ENCODE assay signal across 1 cellular context in the genomic region with DNA sequence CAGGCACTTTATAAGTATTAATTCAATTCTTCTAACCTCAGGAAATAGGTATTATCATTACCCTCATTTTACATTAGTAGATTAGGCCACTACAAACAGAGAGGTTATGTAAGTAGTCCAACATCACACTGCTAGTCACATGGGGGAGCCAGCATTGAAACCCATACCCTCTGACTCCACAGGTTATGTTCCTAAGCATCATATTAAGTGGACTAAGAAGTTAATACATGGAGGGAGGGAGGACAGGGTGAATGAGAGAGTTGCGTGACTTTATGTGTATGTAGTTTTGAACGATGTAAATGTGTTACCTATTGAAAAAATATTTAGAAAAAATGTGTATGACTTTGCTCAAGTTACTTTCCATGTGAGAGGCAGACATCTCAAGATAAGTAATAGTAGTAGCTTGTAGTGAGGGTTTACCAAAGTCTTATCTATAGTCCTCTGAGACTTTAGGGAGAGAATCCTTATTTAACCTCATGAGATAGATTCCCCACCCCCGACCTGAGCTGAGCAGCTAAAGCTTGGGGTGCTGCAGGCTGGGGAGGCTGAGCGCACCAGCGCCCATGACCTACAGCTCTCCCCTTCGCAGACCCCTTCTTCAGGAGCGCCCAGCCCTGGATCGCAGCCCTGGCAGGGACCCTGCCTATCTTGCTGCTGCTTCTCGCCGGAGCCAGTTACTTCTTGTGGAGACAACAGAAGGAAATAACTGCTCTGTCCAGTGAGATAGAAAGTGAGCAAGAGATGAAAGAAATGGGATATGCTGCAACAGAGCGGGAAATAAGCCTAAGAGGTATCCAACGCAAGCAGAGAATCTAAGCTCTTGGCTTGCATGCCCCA.
TF ChIP-seq lines count a peak whose summit lies in the region.

No MANE protein-coding gene starts in this region.

TF ChIP-seq in K562, 482 proteins besides CTCF, POLR2A, EP300 and RAD21 (continued from another document):
- no peak for TF ChIP-seq NEUROD1 (IDR thresholded peaks at IDR 0.05; ENCODE audit: borderline replicate concordance, low read depth, low read length, partially characterized antibody)
- TF ChIP-seq ZBTB7A (IDR thresholded peaks at IDR 0.05; ENCODE audit: borderline replicate concordance, control insufficient read depth, low read depth, low read length): no peak
- TF ChIP-seq, protein P1, sequence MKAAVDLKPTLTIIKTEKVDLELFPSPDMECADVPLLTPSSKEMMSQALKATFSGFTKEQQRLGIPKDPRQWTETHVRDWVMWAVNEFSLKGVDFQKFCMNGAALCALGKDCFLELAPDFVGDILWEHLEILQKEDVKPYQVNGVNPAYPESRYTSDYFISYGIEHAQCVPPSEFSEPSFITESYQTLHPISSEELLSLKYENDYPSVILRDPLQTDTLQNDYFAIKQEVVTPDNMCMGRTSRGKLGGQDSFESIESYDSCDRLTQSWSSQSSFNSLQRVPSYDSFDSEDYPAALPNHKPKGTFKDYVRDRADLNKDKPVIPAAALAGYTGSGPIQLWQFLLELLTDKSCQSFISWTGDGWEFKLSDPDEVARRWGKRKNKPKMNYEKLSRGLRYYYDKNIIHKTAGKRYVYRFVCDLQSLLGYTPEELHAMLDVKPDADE (conservative IDR thresholded peaks at IDR 0.05; ENCODE audit: control insufficient read depth, low read depth, low read length): no peak
- TF ChIP-seq, protein P2, sequence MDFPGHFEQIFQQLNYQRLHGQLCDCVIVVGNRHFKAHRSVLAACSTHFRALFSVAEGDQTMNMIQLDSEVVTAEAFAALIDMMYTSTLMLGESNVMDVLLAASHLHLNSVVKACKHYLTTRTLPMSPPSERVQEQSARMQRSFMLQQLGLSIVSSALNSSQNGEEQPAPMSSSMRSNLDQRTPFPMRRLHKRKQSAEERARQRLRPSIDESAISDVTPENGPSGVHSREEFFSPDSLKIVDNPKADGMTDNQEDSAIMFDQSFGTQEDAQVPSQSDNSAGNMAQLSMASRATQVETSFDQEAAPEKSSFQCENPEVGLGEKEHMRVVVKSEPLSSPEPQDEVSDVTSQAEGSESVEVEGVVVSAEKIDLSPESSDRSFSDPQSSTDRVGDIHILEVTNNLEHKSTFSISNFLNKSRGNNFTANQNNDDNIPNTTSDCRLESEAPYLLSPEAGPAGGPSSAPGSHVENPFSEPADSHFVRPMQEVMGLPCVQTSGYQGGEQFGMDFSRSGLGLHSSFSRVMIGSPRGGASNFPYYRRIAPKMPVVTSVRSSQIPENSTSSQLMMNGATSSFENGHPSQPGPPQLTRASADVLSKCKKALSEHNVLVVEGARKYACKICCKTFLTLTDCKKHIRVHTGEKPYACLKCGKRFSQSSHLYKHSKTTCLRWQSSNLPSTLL (IDR thresholded peaks at IDR 0.05): no peak
